ENCODE assay signal across 8 cellular contexts in the genomic region with DNA sequence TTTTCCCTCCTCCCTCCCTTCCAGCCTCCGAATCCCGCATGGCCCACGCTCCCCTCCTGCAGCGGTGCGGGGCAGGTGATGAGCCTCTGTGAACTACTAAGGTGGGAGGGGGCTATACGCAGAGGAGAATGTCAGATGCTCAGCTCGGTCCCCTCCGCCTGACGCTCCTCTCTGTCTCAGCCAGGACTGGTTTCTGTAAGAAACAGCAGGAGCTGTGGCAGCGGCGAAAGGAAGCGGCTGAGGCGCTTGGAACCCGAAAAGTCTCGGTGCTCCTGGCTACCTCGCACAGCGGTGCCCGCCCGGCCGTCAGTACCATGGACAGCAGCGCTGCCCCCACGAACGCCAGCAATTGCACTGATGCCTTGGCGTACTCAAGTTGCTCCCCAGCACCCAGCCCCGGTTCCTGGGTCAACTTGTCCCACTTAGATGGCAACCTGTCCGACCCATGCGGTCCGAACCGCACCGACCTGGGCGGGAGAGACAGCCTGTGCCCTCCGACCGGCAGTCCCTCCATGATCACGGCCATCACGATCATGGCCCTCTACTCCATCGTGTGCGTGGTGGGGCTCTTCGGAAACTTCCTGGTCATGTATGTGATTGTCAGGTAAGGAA. TPM values are rescaled to one million over a fixed set of nuclear protein-coding genes. Genes with fewer than 3 reads are reported as not detected.
DNase-seq lines count a peak whose midpoint lies in the region; ATAC-seq and TF ChIP-seq lines count a peak whose summit lies in the region.
"Had no signal": no experiment of that assay in that cellular context is flagged by ENCODE, and none has a peak within 500 bp of the region (broad histone marks: within the 10 kb centered on the region; RNA-seq: fewer than 3 reads in every experiment).

Gene OPRM1, plus strand, starts transcription at position 10 of the 612 bp plus-strand sequence. Its CDS starts 305 bp downstream, at position 315.

- no peak within 1 kb of the TSS for H3K4me3 Mint-ChIP-seq in progenitor cell of endocrine pancreas (ENCODE audit: low read depth)

- H3K36me3 ChIP-seq in H7 (replicated peaks; ENCODE audit: control insufficient read depth, insufficient read depth, low read length), result no peaks in the 10 kb centered on the region

- TF ChIP-seq CTCF in progenitor cell of endocrine pancreas (IDR thresholded peaks at IDR 0.05; ENCODE audit: unreplicated experiment), result no peak

- H3K4me1 Mint-ChIP-seq in progenitor cell of endocrine pancreas (ENCODE audit: low read depth), result peaks cover 2% of the 10 kb centered on the region

- peak within 1 kb of the TSS; percentile 76 for H3K27ac Mint-ChIP-seq in progenitor cell of endocrine pancreas

- peak within 1 kb of the TSS; percentile 42 for H3K4me3 ChIP-seq in H7 (ENCODE audit: insufficient read depth, low read depth, low read length)

- DNase-seq in H7 (peak; percentile 78), progenitor cell of endocrine pancreas (ENCODE audit: low spot score, unreplicated experiment) (peak; percentile 85), A172 (ENCODE audit: low spot score) (no peak)
- DNase-seq in NK-92 treated with Interleukin-12 subunit alpha and Interleukin-12 subunit beta, amount 100 ng/mL, for 24 hours (lab: John Stamatoyannopoulos, UW), result no peak

- no peaks in the 10 kb centered on the region for H3K36me3 Mint-ChIP-seq in progenitor cell of endocrine pancreas (ENCODE audit: insufficient read depth)

- ATAC-seq in SK-N-SH treated with all-trans-retinoic acid at 6 μM for 48 hours (peak; percentile 95), esophagus mucosa (peak; percentile 49), HG03439 (IDR thresholded peaks at IDR 0.05; ENCODE audit: unreplicated experiment) (no peak)

- H3K9me3 Mint-ChIP-seq in progenitor cell of endocrine pancreas (ENCODE audit: low read depth), result no peaks in the 10 kb centered on the region

- H3K27me3 ChIP-seq in H7 (ENCODE audit: control insufficient read depth, insufficient read depth, low read length), result peaks cover 12% of the 10 kb centered on the region

- H3K27me3 Mint-ChIP-seq in progenitor cell of endocrine pancreas, result peaks cover 42% of the 10 kb centered on the region

TF ChIP-seq in SK-N-SH treated with all-trans-retinoic acid at 6 μM for 48 hours, 23 proteins besides CTCF, POLR2A, EP300 and RAD21 (continues in another document):
- TF ChIP-seq OSR1 (CRISPR knock-in tag; IDR thresholded peaks at IDR 0.05) (no peak), ZFP30 (CRISPR knock-in tag; IDR thresholded peaks at IDR 0.05) (no peak), ISL1 (CRISPR knock-in tag; IDR thresholded peaks at IDR 0.05) (no peak), TSHZ2 (CRISPR knock-in tag; IDR thresholded peaks at IDR 0.05) (peak; percentile 72; the same call in 1 of the 2 replicates), ZC3H10 (CRISPR knock-in tag; IDR thresholded peaks at IDR 0.05) (no peak), GLIS3 (CRISPR knock-in tag; IDR thresholded peaks at IDR 0.05) (no peak), RARB (CRISPR knock-in tag; IDR thresholded peaks at IDR 0.05) (no peak), SNAI2 (CRISPR knock-in tag; IDR thresholded peaks at IDR 0.05) (0 out of 2 replicates have a peak, but pooled peaks have one; percentile 59), BACH2 (CRISPR knock-in tag; IDR thresholded peaks at IDR 0.05; ENCODE audit: borderline replicate concordance) (no peak), CSRNP3 (CRISPR knock-in tag; IDR thresholded peaks at IDR 0.05) (no peak), TOX (CRISPR knock-in tag; IDR thresholded peaks at IDR 0.05; ENCODE audit: borderline replicate concordance) (no peak), ZNF565 (CRISPR knock-in tag; conservative IDR thresholded peaks at IDR 0.05; ENCODE audit: low read depth) (peak; percentile 75; the same call in 1 of the 2 replicates), ZNF8 (CRISPR knock-in tag; IDR thresholded peaks at IDR 0.05) (peak; percentile 19; the same call in 1 of the 2 replicates), ARNTL (CRISPR knock-in tag; IDR thresholded peaks at IDR 0.05; ENCODE audit: borderline replicate concordance, low read depth) (no peak), ESRRG (CRISPR knock-in tag; IDR thresholded peaks at IDR 0.05) (no peak), CSDC2 (CRISPR knock-in tag; IDR thresholded peaks at IDR 0.05) (peak; percentile 93), TCF4 (CRISPR knock-in tag; IDR thresholded peaks at IDR 0.05; ENCODE audit: borderline replicate concordance) (no peak), CREB5 (CRISPR knock-in tag; IDR thresholded peaks at IDR 0.05; ENCODE audit: low read depth) (no peak), PPARA (CRISPR knock-in tag; IDR thresholded peaks at IDR 0.05; ENCODE audit: borderline replicate concordance) (no peak), ZNF70 (CRISPR knock-in tag; IDR thresholded peaks at IDR 0.05) (no peak)
- TF ChIP-seq, protein P1, sequence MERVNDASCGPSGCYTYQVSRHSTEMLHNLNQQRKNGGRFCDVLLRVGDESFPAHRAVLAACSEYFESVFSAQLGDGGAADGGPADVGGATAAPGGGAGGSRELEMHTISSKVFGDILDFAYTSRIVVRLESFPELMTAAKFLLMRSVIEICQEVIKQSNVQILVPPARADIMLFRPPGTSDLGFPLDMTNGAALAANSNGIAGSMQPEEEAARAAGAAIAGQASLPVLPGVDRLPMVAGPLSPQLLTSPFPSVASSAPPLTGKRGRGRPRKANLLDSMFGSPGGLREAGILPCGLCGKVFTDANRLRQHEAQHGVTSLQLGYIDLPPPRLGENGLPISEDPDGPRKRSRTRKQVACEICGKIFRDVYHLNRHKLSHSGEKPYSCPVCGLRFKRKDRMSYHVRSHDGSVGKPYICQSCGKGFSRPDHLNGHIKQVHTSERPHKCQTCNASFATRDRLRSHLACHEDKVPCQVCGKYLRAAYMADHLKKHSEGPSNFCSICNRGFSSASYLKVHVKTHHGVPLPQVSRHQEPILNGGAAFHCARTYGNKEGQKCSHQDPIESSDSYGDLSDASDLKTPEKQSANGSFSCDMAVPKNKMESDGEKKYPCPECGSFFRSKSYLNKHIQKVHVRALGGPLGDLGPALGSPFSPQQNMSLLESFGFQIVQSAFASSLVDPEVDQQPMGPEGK (CRISPR knock-in tag; IDR thresholded peaks at IDR 0.05; ENCODE audit: borderline replicate concordance), result no peak

RNA-seq across cellular contexts. Expression of gene OPRM1, which starts in this region (rescaled TPM):
- not detected in 2 replicates for total RNA-seq in H7 (2014; rRNA removed; shearing (Covaris generic))
- total RNA-seq in esophagus mucosa, result not detected
- not detected in 2 replicates for total RNA-seq in progenitor cell of endocrine pancreas
- not detected in 2 replicates for total RNA-seq in A172 (2014; rRNA removed; shearing (Covaris generic))
- total RNA-seq: glomerular endothelial cell had no signal

Comparison
In these comparisons a context has a peak if more than half of its experiments do, and no peak if none do; other contexts are left out.
1. Peak in DNase-seq and H3K4me3 ChIP-seq in H7; RNA of the gene not detected or under 1 TPM.
2. Peak in ATAC-seq in esophagus mucosa; RNA of the gene not detected or under 1 TPM.
3. Peak in DNase-seq in progenitor cell of endocrine pancreas; RNA of the gene not detected or under 1 TPM.